ENCODE assay signal across 1 cellular context in the genomic region with DNA sequence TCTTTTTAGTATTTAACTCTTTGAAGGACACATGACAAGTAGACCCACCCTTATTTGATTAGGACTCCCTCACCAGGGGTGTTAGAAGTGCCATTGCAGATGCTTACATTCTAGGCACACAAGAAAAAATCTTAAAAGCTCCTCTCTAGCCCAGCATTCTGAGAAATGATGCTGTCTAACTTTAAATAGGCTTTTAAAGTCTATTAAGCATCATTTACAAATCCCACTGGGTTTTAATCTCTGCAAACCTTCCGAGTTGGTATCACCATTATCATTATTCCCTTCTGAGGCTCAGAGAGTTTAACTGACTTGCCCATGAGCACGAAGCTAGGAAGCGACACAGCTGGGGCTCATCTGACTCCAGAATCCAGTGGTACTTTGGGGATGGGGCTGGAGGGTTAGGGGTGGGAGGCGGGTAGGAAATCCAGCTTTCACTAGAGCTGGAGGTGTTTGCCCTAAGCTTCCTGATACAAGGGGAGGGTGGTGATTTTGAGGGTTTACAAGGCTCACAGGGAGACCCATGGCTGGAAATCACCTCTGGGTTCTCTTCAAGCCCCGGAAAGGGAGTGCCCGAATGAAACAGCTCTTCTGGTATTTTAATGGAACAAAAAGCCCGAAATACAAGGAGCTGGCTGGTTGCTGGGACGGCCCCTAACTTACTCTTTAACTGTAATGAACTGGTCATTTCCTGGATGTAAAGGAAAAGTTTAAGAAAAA.
TF ChIP-seq lines count a peak whose summit lies in the region.

No MANE protein-coding gene starts in this region.

TF ChIP-seq in IMR-90, 13 proteins besides CTCF, POLR2A, EP300 and RAD21 (continued from another document):
- TF ChIP-seq, protein P1, sequence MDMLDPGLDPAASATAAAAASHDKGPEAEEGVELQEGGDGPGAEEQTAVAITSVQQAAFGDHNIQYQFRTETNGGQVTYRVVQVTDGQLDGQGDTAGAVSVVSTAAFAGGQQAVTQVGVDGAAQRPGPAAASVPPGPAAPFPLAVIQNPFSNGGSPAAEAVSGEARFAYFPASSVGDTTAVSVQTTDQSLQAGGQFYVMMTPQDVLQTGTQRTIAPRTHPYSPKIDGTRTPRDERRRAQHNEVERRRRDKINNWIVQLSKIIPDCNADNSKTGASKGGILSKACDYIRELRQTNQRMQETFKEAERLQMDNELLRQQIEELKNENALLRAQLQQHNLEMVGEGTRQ (IDR thresholded peaks at IDR 0.05; ENCODE audit: low read depth, low read length): no peak
- TF ChIP-seq RFX5 (IDR thresholded peaks at IDR 0.05; ENCODE audit: low read depth, low read length) (no peak), FOS (IDR thresholded peaks at IDR 0.05; ENCODE audit: low read depth, low read length) (no peak), CEBPB (IDR thresholded peaks at IDR 0.05; ENCODE audit: low read depth, low read length) (no peak)
